In genomic region chr6:36542041-36542440, GRCh38 we compare ENCODE assay signal across 21 cellular contexts. TPM values are rescaled to one million over a fixed set of nuclear protein-coding genes. Genes with fewer than 3 reads are reported as not detected.
DNase-seq lines count a peak whose midpoint lies in the region; ATAC-seq and TF ChIP-seq lines count a peak whose summit lies in the region.
"Had no signal": no experiment of that assay in that cellular context is flagged by ENCODE, and none has a peak within 500 bp of the region (broad histone marks: within the 10 kb centered on the region; RNA-seq: fewer than 3 reads in every experiment).

No MANE protein-coding gene starts in this region.

- intact Hi-C loops in activated naive CD4-positive, alpha-beta T cell treated with anti-CD3 and anti-CD28 coated beads for 36 hours (cut with micrococcal nuclease), result loop anchor here (5.0 kb wide), 1 partner anchor 215 kb away; no protein-coding TSS in a partner anchor

- no peak for DNase-seq in activated naive CD4-positive, alpha-beta T cell treated with anti-CD3 and anti-CD28 coated beads for 36 hours
- no peak for DNase-seq in activated naive CD4-positive, alpha-beta T cell treated with Interleukin-2 at 50 U/mL for 16 hours
- DNase-seq in activated naive CD8-positive, alpha-beta T cell treated with anti-CD3 and anti-CD28 coated beads for 36 hours, result no peak
- no peak for DNase-seq in stimulated activated effector memory CD8-positive, alpha-beta T cell treated with anti-CD3 and anti-CD28 coated beads, Interleukin-12 subunit alpha, Interleukin-12 subunit beta, amount 100 ng/mL, for 72 hours (ENCODE audit: low spot score in 2 of 2)
- DNase-seq in NCI-H187 treated with DMSO at 0.1 percent for 48 hours (lab: John Stamatoyannopoulos, UW) (no peak), T-helper 9 cell (no peak)
- DNase-seq: activated CD8-positive, alpha-beta memory T cell treated with anti-CD3 and anti-CD28 coated beads, Interleukin-2, amount 10 ng/mL, durations not matched to agents 7 days and 5 days; activated gamma-delta T cell; DMS79 treated with DMSO at 0.1 percent for 48 hours; mesenchymal stem cell; NCI-H1694 treated with DMSO at 0.1 percent for 48 hours; NCI-H345; testis had no signal

- no peak overlapping the region for H3K27ac ChIP-seq in HEK293 (ENCODE audit: extremely low read depth, low read depth, low read length)
- H3K27ac ChIP-seq: KMS-11, parathyroid adenoma, testis, vagina had no signal

- no peaks in the 10 kb centered on the region for H3K9me3 Mint-ChIP-seq in activated naive CD4-positive, alpha-beta T cell treated with anti-CD3 and anti-CD28 coated beads for 36 hours
- peaks cover 1% of the 10 kb centered on the region for H3K9me3 Mint-ChIP-seq in activated naive CD8-positive, alpha-beta T cell treated with anti-CD3 and anti-CD28 coated beads for 36 hours
- H3K9me3 Mint-ChIP-seq in stimulated activated effector memory CD8-positive, alpha-beta T cell treated with anti-CD3 and anti-CD28 coated beads, Interleukin-12 subunit alpha, Interleukin-12 subunit beta, amount 100 ng/mL, for 72 hours, result no peaks in the 10 kb centered on the region

- TF ChIP-seq CTCF in HEK293 (tag by site-specific recombination; IDR thresholded peaks at IDR 0.05), result no peak

- peaks cover 56% of the 10 kb centered on the region for H3K4me1 Mint-ChIP-seq in activated naive CD4-positive, alpha-beta T cell treated with anti-CD3 and anti-CD28 coated beads for 36 hours (ENCODE audit: low read depth)
- peaks cover 54% of the 10 kb centered on the region for H3K4me1 Mint-ChIP-seq in activated naive CD8-positive, alpha-beta T cell treated with anti-CD3 and anti-CD28 coated beads for 36 hours
- H3K4me1 Mint-ChIP-seq in stimulated activated effector memory CD8-positive, alpha-beta T cell treated with anti-CD3 and anti-CD28 coated beads, Interleukin-12 subunit alpha, Interleukin-12 subunit beta, amount 100 ng/mL, for 72 hours, result peaks cover 31% of the 10 kb centered on the region

- H3K36me3 Mint-ChIP-seq in activated naive CD4-positive, alpha-beta T cell treated with anti-CD3 and anti-CD28 coated beads for 36 hours (ENCODE audit: low read depth), result peaks cover 38% of the 10 kb centered on the region
- peaks cover 49% of the 10 kb centered on the region for H3K36me3 Mint-ChIP-seq in activated naive CD8-positive, alpha-beta T cell treated with anti-CD3 and anti-CD28 coated beads for 36 hours
- H3K36me3 Mint-ChIP-seq in stimulated activated effector memory CD8-positive, alpha-beta T cell treated with anti-CD3 and anti-CD28 coated beads, Interleukin-12 subunit alpha, Interleukin-12 subunit beta, amount 100 ng/mL, for 72 hours, result peaks cover 64% of the 10 kb centered on the region

- H3K9me3 ChIP-seq in HEK293 (ENCODE audit: control insufficient read depth, insufficient read depth, low read depth, low read length), result no peaks in the 10 kb centered on the region
- H3K9me3 ChIP-seq: esophagus muscularis mucosa, testis, vagina had no signal

- no peaks in the 10 kb centered on the region for H3K27me3 Mint-ChIP-seq in activated naive CD4-positive, alpha-beta T cell treated with anti-CD3 and anti-CD28 coated beads for 36 hours (ENCODE audit: low read depth)
- peaks cover 3% of the 10 kb centered on the region for H3K27me3 Mint-ChIP-seq in activated naive CD8-positive, alpha-beta T cell treated with anti-CD3 and anti-CD28 coated beads for 36 hours
- H3K27me3 Mint-ChIP-seq: activated CD8-positive, alpha-beta memory T cell treated with anti-CD3 and anti-CD28 coated beads, Interleukin-2, amount 10 ng/mL, durations not matched to agents 7 days and 5 days had no signal

- H3K4me3 ChIP-seq in HEK293 (ENCODE audit: low read depth, low read length), result no peak overlapping the region
- H3K4me3 ChIP-seq: esophagus muscularis mucosa, testis, vagina had no signal

- no peak overlapping the region for H3K4me3 Mint-ChIP-seq in activated naive CD4-positive, alpha-beta T cell treated with anti-CD3 and anti-CD28 coated beads for 36 hours
- H3K4me3 Mint-ChIP-seq in activated naive CD8-positive, alpha-beta T cell treated with anti-CD3 and anti-CD28 coated beads for 36 hours, result no peak overlapping the region
- no peak overlapping the region for H3K4me3 Mint-ChIP-seq in stimulated activated effector memory CD8-positive, alpha-beta T cell treated with anti-CD3 and anti-CD28 coated beads, Interleukin-12 subunit alpha, Interleukin-12 subunit beta, amount 100 ng/mL, for 72 hours
- H3K4me3 Mint-ChIP-seq: activated CD8-positive, alpha-beta memory T cell treated with anti-CD3 and anti-CD28 coated beads, Interleukin-2, amount 10 ng/mL, durations not matched to agents 7 days and 5 days had no signal

- peaks cover 34 to 36% of the 10 kb centered on the region in 2 experiments for H3K36me3 ChIP-seq in HEK293 (ENCODE audit: control insufficient read depth in 2 of 2, insufficient read depth in 1 of 2, low read length in 2 of 2)

- H3K27ac Mint-ChIP-seq in activated naive CD4-positive, alpha-beta T cell treated with anti-CD3 and anti-CD28 coated beads for 36 hours, result peak overlapping the region; percentile 90
- H3K27ac Mint-ChIP-seq in activated naive CD8-positive, alpha-beta T cell treated with anti-CD3 and anti-CD28 coated beads for 36 hours, result peak overlapping the region; percentile 87
- peak overlapping the region; percentile 71 for H3K27ac Mint-ChIP-seq in stimulated activated effector memory CD8-positive, alpha-beta T cell treated with anti-CD3 and anti-CD28 coated beads, Interleukin-12 subunit alpha, Interleukin-12 subunit beta, amount 100 ng/mL, for 72 hours
- H3K27ac Mint-ChIP-seq: activated CD8-positive, alpha-beta memory T cell treated with anti-CD3 and anti-CD28 coated beads, Interleukin-2, amount 10 ng/mL, durations not matched to agents 7 days and 5 days had no signal

- CTCF ChIA-PET in activated naive CD4-positive, alpha-beta T cell treated with anti-CD3 and anti-CD28 coated beads for 36 hours (lab: Charles Lee), result interaction anchor here (0.6 kb wide), 1 partner anchor 19 kb away, joined by 3 read pairs; no protein-coding TSS in a partner anchor
- CTCF ChIA-PET in HEK293 (lab: Yijun Ruan, JAX), result interaction anchor here (0.7 kb wide), 1 partner anchor 212 kb away, joined by 4 read pairs; no protein-coding TSS in a partner anchor

- no peak for ATAC-seq in stimulated activated effector memory CD8-positive, alpha-beta T cell treated with anti-CD3 and anti-CD28 coated beads, Interleukin-12 subunit alpha, Interleukin-12 subunit beta, amount 100 ng/mL, for 72 hours
- no peak for ATAC-seq in GM21447 (IDR thresholded peaks at IDR 0.05; ENCODE audit: unreplicated experiment)
- ATAC-seq: activated CD8-positive, alpha-beta memory T cell treated with anti-CD3 and anti-CD28 coated beads, Interleukin-2, amount 10 ng/mL, durations not matched to agents 7 days and 5 days; Panc1; sciatic nerve had no signal

- POLR2A ChIA-PET in HEK293 (lab: Yijun Ruan, JAX), result interaction anchor here (0.5 to 0.7 kb wide), 2 partner anchors 85 to 177 kb away, joined by 3 to 4 read pairs; no protein-coding TSS in a partner anchor

- peaks cover 6% of the 10 kb centered on the region; the same call in 1 of the 2 replicates for H3K4me1 ChIP-seq in HEK293 (ENCODE audit: control insufficient read depth, insufficient read depth, low read length)

TF ChIP-seq in HEK293, 187 proteins besides CTCF, POLR2A, EP300 and RAD21:
- 0 out of 2 replicates have a peak, but pooled peaks have one; percentile 12 for TF ChIP-seq PRDM6 (tag by site-specific recombination; IDR thresholded peaks at IDR 0.05)
- TF ChIP-seq, protein P1, sequence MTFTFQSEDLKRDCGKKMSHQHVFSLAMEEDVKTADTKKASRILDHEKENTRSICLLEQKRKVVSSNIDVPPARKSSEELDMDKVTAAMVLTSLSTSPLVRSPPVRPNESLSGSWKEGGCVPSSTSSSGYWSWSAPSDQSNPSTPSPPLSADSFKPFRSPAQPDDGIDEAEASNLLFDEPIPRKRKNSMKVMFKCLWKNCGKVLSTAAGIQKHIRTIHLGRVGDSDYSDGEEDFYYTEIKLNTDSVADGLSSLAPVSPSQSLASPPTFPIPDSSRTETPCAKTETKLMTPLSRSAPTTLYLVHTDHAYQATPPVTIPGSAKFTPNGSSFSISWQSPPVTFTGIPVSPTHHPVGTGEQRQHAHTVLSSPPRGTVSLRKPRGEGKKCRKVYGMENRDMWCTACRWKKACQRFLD (tag by site-specific recombination; IDR thresholded peaks at IDR 0.05), result no peak

RNA-seq across cellular contexts. Expression of gene STK38, which starts 5.2 kb away (rescaled TPM):
- total RNA-seq in activated naive CD4-positive, alpha-beta T cell treated with anti-CD3 and anti-CD28 coated beads for 36 hours, result 10 to 100 TPM; 23.6 to 24.4 TPM
- 10 to 100 TPM; 21.5 to 23.1 TPM for total RNA-seq in activated naive CD8-positive, alpha-beta T cell treated with anti-CD3 and anti-CD28 coated beads for 36 hours

RNA-seq across cellular contexts. Expression of gene SRSF3, which starts 52.1 kb away (rescaled TPM):
- total RNA-seq in activated naive CD4-positive, alpha-beta T cell treated with anti-CD3 and anti-CD28 coated beads for 36 hours, result 100 to 1,000 TPM; 250 to 269 TPM
- total RNA-seq in activated naive CD8-positive, alpha-beta T cell treated with anti-CD3 and anti-CD28 coated beads for 36 hours, result 100 to 1,000 TPM; 585 to 589 TPM
